15 cellular contexts compared by ENCODE assay signal in the genomic region with DNA sequence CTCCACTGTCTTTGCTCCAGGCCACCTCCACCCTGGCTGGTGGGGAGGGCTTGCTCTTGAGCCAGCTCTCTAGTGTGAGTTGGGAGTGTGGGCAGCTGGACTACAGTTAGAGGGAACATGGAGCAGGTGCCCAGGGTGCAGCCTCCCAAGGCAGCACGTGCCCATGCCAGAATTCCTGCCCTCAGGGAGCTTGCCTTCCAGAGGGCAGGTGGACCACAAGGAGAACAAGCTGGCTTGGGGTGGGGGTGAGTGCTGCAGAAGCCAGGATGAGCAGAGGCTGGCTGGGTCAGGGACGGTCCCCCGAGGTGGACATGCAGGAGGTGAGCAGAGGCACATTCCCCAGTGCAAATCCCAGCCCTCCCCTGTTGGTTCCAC.
DNase-seq lines count a peak whose midpoint lies in the region; ATAC-seq, FAIRE-seq and TF ChIP-seq lines count a peak whose summit lies in the region.
"Had no signal": no experiment of that assay in that cellular context is flagged by ENCODE, and none has a peak within 500 bp of the region (broad histone marks: within the 10 kb centered on the region; RNA-seq: fewer than 3 reads in every experiment).

No MANE protein-coding gene starts in this region.

- no peak for TF ChIP-seq EP300 in suprapubic skin (IDR thresholded peaks at IDR 0.05)

- CTCF ChIA-PET in HEK293T (lab: Yijun Ruan, JAX), result no interaction called here

- H3K27ac ChIP-seq in BLaER1, result 0 out of 2 replicates have a peak overlapping the region, but pooled peaks have one; percentile 15
- H3K27ac ChIP-seq in caudate nucleus (ENCODE audit: low read depth, low read length), result peak overlapping the region; percentile 5
- H3K27ac ChIP-seq in lower lobe of right lung, result peak overlapping the region; percentile 53
- H3K27ac ChIP-seq in suprapubic skin, result peak overlapping the region; percentile 64
- H3K27ac ChIP-seq: PC-9 had no signal

- peak; percentile 5 to 16 for ATAC-seq in lower lobe of right lung
- no peak for ATAC-seq in GM21360 (IDR thresholded peaks at IDR 0.05; ENCODE audit: unreplicated experiment)

- DNase-seq in caudate nucleus (lab: John Stamatoyannopoulos, UW) (no peak), lower lobe of right lung (peak; percentile 34), suprapubic skin (ENCODE audit: low spot score in 2 of 2) (no peak), HEK293T (ENCODE audit: extremely low spot score) (no peak), HTR-8/SVneo (ENCODE audit: insufficient read length, low spot score) (no peak)
- no peak for DNase-seq in stimulated activated CD4-positive, alpha-beta T cell treated with anti-CD3 and anti-CD28 coated beads, Interleukin-2, amount 100 ng/mL, for 24 hours
- DNase-seq: activated CD4-positive, alpha-beta memory T cell treated with anti-CD3 and anti-CD28 coated beads for 36 hours; dermis blood vessel endothelial cell; GF-D8; NCI-H2081; NCI-H526; PC-9 had no signal

- H3K4me3 ChIP-seq in BLaER1 (no peak overlapping the region), lower lobe of right lung (no peak overlapping the region), suprapubic skin (no peak overlapping the region)
- H3K4me3 ChIP-seq: HAP-1, PC-9 had no signal

- TF ChIP-seq CTCF in lower lobe of right lung (IDR thresholded peaks at IDR 0.05) (no peak), suprapubic skin (IDR thresholded peaks at IDR 0.05) (no peak)

- no peaks in the 10 kb centered on the region for H3K27me3 ChIP-seq in BLaER1
- no peaks in the 10 kb centered on the region for H3K27me3 ChIP-seq in lower lobe of right lung (ENCODE audit: low read depth)
- no peaks in the 10 kb centered on the region for H3K27me3 ChIP-seq in suprapubic skin

- intact Hi-C loops in lower lobe of right lung (cut with DNase I), result no loop called here

- POLR2A ChIA-PET in HEK293T (lab: Yijun Ruan, JAX), result no interaction called here

- no peaks in the 10 kb centered on the region for H3K9me3 ChIP-seq in BLaER1
- H3K9me3 ChIP-seq in lower lobe of right lung, result no peaks in the 10 kb centered on the region
- H3K9me3 ChIP-seq in suprapubic skin, result no peaks in the 10 kb centered on the region
- H3K9me3 ChIP-seq: HAP-1 had no signal

- peaks cover 83% of the 10 kb centered on the region for H4K20me1 ChIP-seq in BLaER1

- FAIRE-seq in HTR-8/SVneo (lab: Jason Lieb, UNC), result no peak

- H3K4me2 ChIP-seq in BLaER1, result no peak overlapping the region
- H3K4me2 ChIP-seq: PC-9 had no signal

- TF ChIP-seq POLR2A in suprapubic skin (IDR thresholded peaks at IDR 0.05), result no peak

- peaks cover 57% of the 10 kb centered on the region for H3K36me3 ChIP-seq in BLaER1
- peaks cover 48% of the 10 kb centered on the region for H3K36me3 ChIP-seq in lower lobe of right lung
- peaks cover 24% of the 10 kb centered on the region for H3K36me3 ChIP-seq in suprapubic skin

- H3K9ac ChIP-seq in BLaER1, result no peak overlapping the region

- WGBS in suprapubic skin, result 80% methylated on average over 1 of the region's 3 CpGs

- H3K4me1 ChIP-seq in BLaER1 (peaks cover 58% of the 10 kb centered on the region), lower lobe of right lung (peaks cover 28% of the 10 kb centered on the region), suprapubic skin (peaks cover 66% of the 10 kb centered on the region)
- H3K4me1 ChIP-seq: HAP-1 had no signal

TF ChIP-seq in HEK293T, 16 proteins besides CTCF, POLR2A, EP300 and RAD21:
- TF ChIP-seq BHLHE40 (IDR thresholded peaks at IDR 0.05; ENCODE audit: borderline replicate concordance) (no peak), NFRKB (IDR thresholded peaks at IDR 0.05) (no peak)
TF ChIP-seq in HEK293T: peak in this region for 0.

Comparison
In these comparisons a context has a peak if more than half of its experiments do, and no peak if none do; other contexts are left out.
1. H3K27ac ChIP-seq: peak in every context shown above with its lines; median percentile 64 in suprapubic skin; 53 in lower lobe of right lung; 15 in BLaER1; 5 in caudate nucleus.